In the genomic region with DNA sequence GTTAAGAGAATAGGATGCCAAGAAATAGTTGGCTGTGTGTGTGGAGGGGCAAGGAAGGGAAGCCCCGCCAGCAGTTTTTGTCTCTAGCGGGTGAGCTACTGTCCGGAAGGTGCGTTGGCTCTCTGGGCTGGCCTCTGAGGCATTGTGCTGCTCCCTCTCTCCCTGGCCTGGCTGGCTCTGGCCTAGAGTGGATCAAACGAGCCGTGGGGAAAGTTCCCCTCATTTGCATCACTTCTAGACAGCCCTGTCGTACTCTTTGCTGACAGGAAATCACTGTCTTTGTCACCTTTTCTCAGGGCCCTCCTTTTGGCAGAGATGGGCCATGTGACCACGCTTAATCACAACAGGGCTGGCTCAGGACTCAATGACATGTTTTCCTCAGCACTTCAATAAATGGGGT, we compare ENCODE assay signal across 8 cellular contexts.
DNase-seq lines count a peak whose midpoint lies in the region; ATAC-seq, FAIRE-seq and TF ChIP-seq lines count a peak whose summit lies in the region.

No MANE protein-coding gene starts in this region.

- DNase-seq in adrenal gland: peak in 4 of 7 donors; percentile 15 to 24 (median 19)
- DNase-seq in keratinocyte (ENCODE audit: low read depth, low spot score): no peak
- DNase-seq in stimulated activated CD4-positive, alpha-beta T cell treated with anti-CD3 and anti-CD28 coated beads, Interleukin-4, amount 100 ng/mL, for 4 hours: peak; percentile 1 to 17
- DNase-seq in NCI-H2227 (lab: John Stamatoyannopoulos, UW; ENCODE audit: unreplicated experiment): no peak
- no peak for DNase-seq in H4 (ENCODE audit: low spot score)
- no peak for DNase-seq in activated T-helper 2 cell treated with anti-CD3 and anti-CD28 coated beads, Interferon-gamma antibody, Interleukin-2, Interleukin-4, amounts not matched to agents 10 μg/mL and 5 μg/mL and 100 μg/mL, durations not matched to agents 14 hours and 24 hours and 36 hours (ENCODE audit: low spot score)

- H2AFZ ChIP-seq in keratinocyte (ENCODE audit: control insufficient read depth, low read length): peak overlapping the region; percentile 21

- H3K9me3 ChIP-seq in adrenal gland (replicated peaks in 1 of 3) (peaks cover 0 to 4% (median 0%) of the 10 kb centered on the region in 3 donors), keratinocyte (ENCODE audit: control insufficient read depth, low read depth, low read length) (no peaks in the 10 kb centered on the region)

- no peaks in the 10 kb centered on the region for H3K9me1 ChIP-seq in keratinocyte (ENCODE audit: control insufficient read depth, extremely low read depth, insufficient read depth, low read length)

- no peaks in the 10 kb centered on the region for H3K9me3 Mint-ChIP-seq in activated T-helper 2 cell treated with anti-CD3 and anti-CD28 coated beads, Interferon-gamma antibody, Interleukin-2, Interleukin-4, amounts not matched to agents 10 μg/mL and 5 μg/mL and 100 μg/mL, durations not matched to agents 14 hours and 24 hours and 36 hours

- TF ChIP-seq CTCF in adrenal gland (IDR thresholded peaks at IDR 0.05) (no peak), keratinocyte (optimal IDR thresholded peaks at IDR 0.05 in 1 of 3, IDR thresholded peaks at IDR 0.05 in 1 of 3, conservative IDR thresholded peaks at IDR 0.05 in 1 of 3; ENCODE audit: extremely low read depth in 1 of 3, insufficient read depth in 2 of 3, low read length in 3 of 3) (no peak)

- H3K36me3 ChIP-seq in adrenal gland (replicated peaks in 1 of 2) (no peaks in the 10 kb centered on the region), keratinocyte (ENCODE audit: control insufficient read depth in 2 of 2, extremely low read depth in 1 of 2, insufficient read depth in 2 of 2, low read length in 2 of 2) (no peaks in the 10 kb centered on the region)

- H3K4me1 Mint-ChIP-seq in activated T-helper 2 cell treated with anti-CD3 and anti-CD28 coated beads, Interferon-gamma antibody, Interleukin-2, Interleukin-4, amounts not matched to agents 10 μg/mL and 5 μg/mL and 100 μg/mL, durations not matched to agents 14 hours and 24 hours and 36 hours (ENCODE audit: low read depth): no peaks in the 10 kb centered on the region

- intact Hi-C loops in adrenal gland (cut with DNase I): no loop called here
- intact Hi-C loops in activated T-helper 2 cell treated with anti-CD3 and anti-CD28 coated beads, Interferon-gamma antibody, Interleukin-2, Interleukin-4, amounts not matched to agents 10 μg/mL and 5 μg/mL and 100 μg/mL, durations not matched to agents 14 hours and 24 hours and 36 hours (cut with micrococcal nuclease): loop anchor here (10.0 kb wide), 1 partner anchor 1092 kb away; no protein-coding TSS in a partner anchor

- no peak overlapping the region for H3K27ac Mint-ChIP-seq in activated T-helper 2 cell treated with anti-CD3 and anti-CD28 coated beads, Interferon-gamma antibody, Interleukin-2, Interleukin-4, amounts not matched to agents 10 μg/mL and 5 μg/mL and 100 μg/mL, durations not matched to agents 14 hours and 24 hours and 36 hours

- H3K79me2 ChIP-seq in keratinocyte (ENCODE audit: control insufficient read depth, insufficient read depth, low read length): no peaks in the 10 kb centered on the region

- H3K4me3 Mint-ChIP-seq in activated T-helper 2 cell treated with anti-CD3 and anti-CD28 coated beads, Interferon-gamma antibody, Interleukin-2, Interleukin-4, amounts not matched to agents 10 μg/mL and 5 μg/mL and 100 μg/mL, durations not matched to agents 14 hours and 24 hours and 36 hours (ENCODE audit: low read depth): no peak overlapping the region

- WGBS in adrenal gland, 4 donors: 55 to 73% (median 64%) methylated on average over 7 to 8 of the region's 8 CpGs

- ATAC-seq in GM19023 (IDR thresholded peaks at IDR 0.05; ENCODE audit: unreplicated experiment) (peak; percentile 97), HG03095 (IDR thresholded peaks at IDR 0.05; ENCODE audit: unreplicated experiment) (peak; percentile 88)

- peak overlapping the region in 2 of 5 donors; percentile 31 to 42 for H3K27ac ChIP-seq in adrenal gland
- no peak overlapping the region for H3K27ac ChIP-seq in keratinocyte (ENCODE audit: control insufficient read depth, insufficient read depth, low read length)

- dilution Hi-C loops in keratinocyte (cut with MboI; ENCODE audit: extremely low pct_ligation_motif_present, low sequenced_read_pairs): no loop called here

- peaks cover 3 to 17% of the 10 kb centered on the region in 2 donors for H3K4me1 ChIP-seq in adrenal gland (replicated peaks in 1 of 2)
- H3K4me1 ChIP-seq in keratinocyte (ENCODE audit: control insufficient read depth, extremely low read depth, insufficient read depth, low read length): no peaks in the 10 kb centered on the region

- H3K9ac ChIP-seq in keratinocyte (ENCODE audit: control insufficient read depth, extremely low read depth, insufficient read depth, low read length): no peak overlapping the region

- H3K36me3 Mint-ChIP-seq in activated T-helper 2 cell treated with anti-CD3 and anti-CD28 coated beads, Interferon-gamma antibody, Interleukin-2, Interleukin-4, amounts not matched to agents 10 μg/mL and 5 μg/mL and 100 μg/mL, durations not matched to agents 14 hours and 24 hours and 36 hours (ENCODE audit: low read depth): no peaks in the 10 kb centered on the region

- H3K27me3 Mint-ChIP-seq in activated T-helper 2 cell treated with anti-CD3 and anti-CD28 coated beads, Interferon-gamma antibody, Interleukin-2, Interleukin-4, amounts not matched to agents 10 μg/mL and 5 μg/mL and 100 μg/mL, durations not matched to agents 14 hours and 24 hours and 36 hours (ENCODE audit: low read depth): no peaks in the 10 kb centered on the region

- no peak for FAIRE-seq in keratinocyte (lab: Jason Lieb, UNC)

- H3K4me2 ChIP-seq in keratinocyte (ENCODE audit: control insufficient read depth, extremely low read depth, insufficient read depth, low read depth, low read length): no peak overlapping the region

- no peaks in the 10 kb centered on the region for H3K27me3 ChIP-seq in adrenal gland
- no peaks in the 10 kb centered on the region for H3K27me3 ChIP-seq in keratinocyte (ENCODE audit: control insufficient read depth, extremely low read depth, insufficient read depth, low read length)

- TF ChIP-seq POLR2A in adrenal gland (IDR thresholded peaks at IDR 0.05): no peak

- H4K20me1 ChIP-seq in keratinocyte (ENCODE audit: control insufficient read depth, extremely low read depth, insufficient read depth, low read length): no peaks in the 10 kb centered on the region

- no peak overlapping the region for H3K4me3 ChIP-seq in adrenal gland
- H3K4me3 ChIP-seq in keratinocyte (ENCODE audit: control insufficient read depth in 2 of 3, extremely low read depth in 1 of 3, insufficient read depth in 2 of 3, low read depth in 1 of 3, low read length in 3 of 3): no peak overlapping the region

Comparison
In these comparisons a context has a peak if more than half of its experiments do, and no peak if none do; other contexts are left out.
1. DNase-seq: peak in adrenal gland (4 of 7) and stimulated activated CD4-positive, alpha-beta T cell treated with anti-CD3 and anti-CD28 coated beads, Interleukin-4, amount 100 ng/mL, for 4 hours (2 of 2); none in keratinocyte (single experiment), NCI-H2227 (single experiment), H4 (single experiment) and activated T-helper 2 cell treated with anti-CD3 and anti-CD28 coated beads, Interferon-gamma antibody, Interleukin-2, Interleukin-4, amounts not matched to agents 10 μg/mL and 5 μg/mL and 100 μg/mL, durations not matched to agents 14 hours and 24 hours and 36 hours (single experiment).